In the genomic region with DNA sequence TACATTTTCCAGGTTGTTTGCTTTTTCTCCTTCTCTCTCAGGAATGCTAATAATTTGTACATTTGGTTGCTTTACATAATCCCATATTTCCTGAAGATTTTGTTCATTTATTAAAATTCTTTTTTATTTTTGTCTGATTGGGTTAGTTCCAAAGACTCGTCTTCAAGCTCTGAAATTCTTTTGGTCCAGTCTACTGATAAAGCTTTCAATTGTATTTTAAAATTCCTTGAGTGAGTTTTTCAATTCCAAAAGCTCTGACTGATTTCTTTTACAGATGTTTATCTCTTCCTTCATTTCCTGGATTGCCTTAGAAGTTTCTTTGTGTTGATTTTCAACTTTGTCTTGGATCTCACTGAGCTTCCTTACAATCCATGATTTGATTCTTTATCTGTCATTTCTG, we compare ENCODE assay signal across 28 cellular contexts. TPM values are rescaled to one million over a fixed set of nuclear protein-coding genes. Genes with fewer than 3 reads are reported as not detected.
A peak's percentile ranks its signal among the peaks of the same experiment; 100 is the strongest.
DNase-seq lines count a peak whose midpoint lies in the region; ATAC-seq, FAIRE-seq and TF ChIP-seq lines count a peak whose summit lies in the region.
"Had no signal": no experiment of that assay in that cellular context is flagged by ENCODE, and none has a peak within 500 bp of the region (broad histone marks: within the 10 kb centered on the region; RNA-seq: fewer than 3 reads in every experiment).

No MANE protein-coding gene starts in this region.

- no peak overlapping the region for H3K27ac ChIP-seq in HEK293 (ENCODE audit: extremely low read depth, low read depth, low read length)
- H3K27ac ChIP-seq in K562 (ENCODE audit: extremely low read depth, low read depth, low read length) = no peak overlapping the region
- H3K27ac ChIP-seq: BLaER1 had no signal

- CTCF ChIA-PET in HEK293 (lab: Yijun Ruan, JAX) (interaction anchor here (0.7 kb wide), 1 partner anchor 64 kb away, joined by 3 read pairs; no protein-coding TSS in a partner anchor), K562 (lab: Yijun Ruan, JAX; ENCODE audit: low intra/inter-chr PET ratio) (no interaction called here)

- intact Hi-C loops in K562 (cut with micrococcal nuclease) = no loop called here

- 100% methylated on average over 1 of the region's 1 CpG for WGBS in K562 (ENCODE audit: insufficient coverage, low coverage, missing lambda C conversion rate)

- H3K4me1 ChIP-seq in HEK293 (ENCODE audit: control insufficient read depth, insufficient read depth, low read length) (no peaks in the 10 kb centered on the region), K562 (replicated peaks in 1 of 2; ENCODE audit: control insufficient read depth in 2 of 2, insufficient read depth in 2 of 2, low read length in 2 of 2) (no peaks in the 10 kb centered on the region)
- H3K4me1 ChIP-seq: BE2C, BLaER1 had no signal

- H4K20me1 ChIP-seq in K562 (replicated peaks; ENCODE audit: control insufficient read depth, insufficient read depth, low read length) = no peaks in the 10 kb centered on the region
- H4K20me1 ChIP-seq: BLaER1 had no signal

- no peak overlapping the region for H3K4me3 Mint-ChIP-seq in HFFc6
- H3K4me3 Mint-ChIP-seq in endothelial cell (ENCODE audit: unreplicated experiment) = peak overlapping the region; percentile 12
- no peak overlapping the region for H3K4me3 Mint-ChIP-seq in stimulated activated memory B cell treated with anti-CD40 and anti-IgM and Interleukin-4, amounts not matched to agents 10 μg/mL and 1 μg/mL and 100 μg/mL, for 72 hours
- H3K4me3 Mint-ChIP-seq: CD14-positive monocyte; CD4-positive, CD25-positive, alpha-beta regulatory T cell had no signal

- H3K36me3 ChIP-seq in HEK293 (ENCODE audit: control insufficient read depth in 2 of 2, insufficient read depth in 1 of 2, low read length in 2 of 2) (peaks cover 0 to 13% of the 10 kb centered on the region in 2 experiments; a peak in 1 of 3 replicates), K562 (ENCODE audit: control insufficient read depth, insufficient read depth, low read length) (peaks cover 38% of the 10 kb centered on the region)
- H3K36me3 ChIP-seq: BE2C had no signal

- TF ChIP-seq RAD21 in K562 (CRISPR knock-in tag; conservative IDR thresholded peaks at IDR 0.05 in 1 of 2, IDR thresholded peaks at IDR 0.05 in 1 of 2) = no peak

- in situ Hi-C loops in K562 (cut with MboI) = no loop called here

- H3K9ac ChIP-seq in K562 (ENCODE audit: insufficient read depth in 1 of 2, low read depth in 2 of 2, low read length in 2 of 2) = no peak overlapping the region
- H3K9ac ChIP-seq: BLaER1 had no signal

- no peak overlapping the region for H3K4me3 ChIP-seq in HEK293 (ENCODE audit: low read depth, low read length)
- no peak overlapping the region for H3K4me3 ChIP-seq in K562
- H3K4me3 ChIP-seq: BLaER1, GM12878 had no signal

- no peak overlapping the region for H2AFZ ChIP-seq in K562 (ENCODE audit: low read depth, low read length)

- DNase-seq in HFFc6 = peak; percentile 1
- no peak for DNase-seq in K562 (ENCODE audit: extremely low read depth in 1 of 4, low spot score in 3 of 4)
- no peak for DNase-seq in endothelial cell (ENCODE audit: low spot score)
- no peak for DNase-seq in activated naive CD4-positive, alpha-beta T cell treated with Interleukin-2 at 50 U/mL for 16 hours
- DNase-seq: 8988T; ACHN; BE2C; C1 segment of cervical spinal cord; CD4-positive, alpha-beta memory T cell; CD4-positive, CD25-positive, alpha-beta regulatory T cell; CD8-positive, alpha-beta memory T cell; COR-L47; DMS 273 treated with DMSO at 0.1 percent for 48 hours; DMS153; DMS53; DMS79; DND-41; EL; GDM1 had no signal

- no peak for FAIRE-seq in K562 (lab: Jason Lieb, UNC)
- FAIRE-seq: A204.1, GM12878, GM12892, GM19239 had no signal

- H3K27me3 Mint-ChIP-seq in HFFc6 (ENCODE audit: insufficient read depth) (no peaks in the 10 kb centered on the region; the same call in 1 of the 2 replicates), endothelial cell (ENCODE audit: unreplicated experiment) (peaks cover 2% of the 10 kb centered on the region)
- peaks cover 21% of the 10 kb centered on the region for H3K27me3 Mint-ChIP-seq in stimulated activated memory B cell treated with anti-CD40 and anti-IgM and Interleukin-4, amounts not matched to agents 10 μg/mL and 1 μg/mL and 100 μg/mL, for 72 hours

- H3K9me3 ChIP-seq in HEK293 (ENCODE audit: control insufficient read depth, insufficient read depth, low read depth, low read length) = no peaks in the 10 kb centered on the region
- peaks cover 37% of the 10 kb centered on the region for H3K9me3 ChIP-seq in K562 (replicated peaks; ENCODE audit: control insufficient read depth, insufficient read depth, low read depth, low read length)

- no peak for ATAC-seq in K562
- no peak for ATAC-seq in GM21381 (IDR thresholded peaks at IDR 0.05; ENCODE audit: unreplicated experiment)
- ATAC-seq in stimulated activated memory B cell treated with anti-CD40 and anti-IgM and Interleukin-4, amounts not matched to agents 10 μg/mL and 1 μg/mL and 100 μg/mL, for 72 hours = no peak
- ATAC-seq: GM12878 had no signal

- TF ChIP-seq POLR2A in K562 (conservative IDR thresholded peaks at IDR 0.05) = no peak

- TF ChIP-seq CTCF in HEK293 (tag by site-specific recombination; IDR thresholded peaks at IDR 0.05) = no peak
- TF ChIP-seq CTCF in HFFc6 (IDR thresholded peaks at IDR 0.05) = no peak
- TF ChIP-seq CTCF in K562 (IDR thresholded peaks at IDR 0.05 in 2 of 3, conservative IDR thresholded peaks at IDR 0.05 in 1 of 3; ENCODE audit: insufficient read depth in 2 of 3, low read depth in 1 of 3, low read length in 3 of 3) = no peak
- no peak for TF ChIP-seq CTCF in endothelial cell (IDR thresholded peaks at IDR 0.05; ENCODE audit: unreplicated experiment)

- H3K36me3 Mint-ChIP-seq in HFFc6 (ENCODE audit: low read depth) (peaks cover 57% of the 10 kb centered on the region), endothelial cell (ENCODE audit: low read depth, unreplicated experiment) (peaks cover 44% of the 10 kb centered on the region)
- H3K36me3 Mint-ChIP-seq in stimulated activated memory B cell treated with anti-CD40 and anti-IgM and Interleukin-4, amounts not matched to agents 10 μg/mL and 1 μg/mL and 100 μg/mL, for 72 hours = no peaks in the 10 kb centered on the region
- H3K36me3 Mint-ChIP-seq: CD4-positive, CD25-positive, alpha-beta regulatory T cell had no signal

- H3K4me1 Mint-ChIP-seq in HFFc6 (ENCODE audit: low read depth) (peaks cover 28% of the 10 kb centered on the region), endothelial cell (ENCODE audit: unreplicated experiment) (peaks cover 18% of the 10 kb centered on the region)
- no peaks in the 10 kb centered on the region for H3K4me1 Mint-ChIP-seq in stimulated activated memory B cell treated with anti-CD40 and anti-IgM and Interleukin-4, amounts not matched to agents 10 μg/mL and 1 μg/mL and 100 μg/mL, for 72 hours
- H3K4me1 Mint-ChIP-seq: CD4-positive, CD25-positive, alpha-beta regulatory T cell; CD8-positive, alpha-beta memory T cell had no signal

- H3K79me2 ChIP-seq in K562 (ENCODE audit: control insufficient read depth, insufficient read depth, low read length) = peaks cover 26% of the 10 kb centered on the region

- H3K27ac Mint-ChIP-seq in HFFc6 (no peak overlapping the region), endothelial cell (ENCODE audit: unreplicated experiment) (no peak overlapping the region)
- H3K27ac Mint-ChIP-seq in stimulated activated memory B cell treated with anti-CD40 and anti-IgM and Interleukin-4, amounts not matched to agents 10 μg/mL and 1 μg/mL and 100 μg/mL, for 72 hours = no peak overlapping the region
- H3K27ac Mint-ChIP-seq: CD14-positive monocyte; CD4-positive, CD25-positive, alpha-beta regulatory T cell; CD8-positive, alpha-beta memory T cell had no signal

- TF ChIP-seq EP300 in K562 (IDR thresholded peaks at IDR 0.05; ENCODE audit: low read length) = no peak

- H3K9me1 ChIP-seq in K562 (ENCODE audit: control insufficient read depth, insufficient read depth, low read length) = no peaks in the 10 kb centered on the region

- H3K9me3 Mint-ChIP-seq in HFFc6 (peaks cover 43% of the 10 kb centered on the region), endothelial cell (ENCODE audit: unreplicated experiment) (no peaks in the 10 kb centered on the region)
- H3K9me3 Mint-ChIP-seq in stimulated activated memory B cell treated with anti-CD40 and anti-IgM and Interleukin-4, amounts not matched to agents 10 μg/mL and 1 μg/mL and 100 μg/mL, for 72 hours = peaks cover 24% of the 10 kb centered on the region

- no peaks in the 10 kb centered on the region for H3K27me3 ChIP-seq in K562 (ENCODE audit: control insufficient read depth in 2 of 2, insufficient read depth in 2 of 2, low read length in 2 of 2)
- H3K27me3 ChIP-seq: BE2C, BLaER1 had no signal

- POLR2A ChIA-PET in HEK293 (lab: Yijun Ruan, JAX) (no interaction called here), K562 (lab: Yijun Ruan, JAX) (interaction anchor here (0.9 kb wide), 1 partner anchor 10 kb away, joined by 4 read pairs; no protein-coding TSS in a partner anchor)

- H3K4me2 ChIP-seq in K562 (ENCODE audit: insufficient read depth, low read length) = no peak overlapping the region
- H3K4me2 ChIP-seq: BLaER1 had no signal

- no TSS peak for BruUV-seq in K562 (replicated peaks; lab: Mats Ljungman, UMichigan)

TF ChIP-seq in K562, 482 proteins besides CTCF, POLR2A, EP300 and RAD21 (continues in another document):
- TF ChIP-seq LARP7 (IDR thresholded peaks at IDR 0.05) (no peak), TRIM24 (IDR thresholded peaks at IDR 0.05) (0 out of 4 replicates have a peak, but pooled peaks of 1 of the 2 experiments have one; percentile 51), TRIM28 (IDR thresholded peaks at IDR 0.05) (peak; percentile 79), ZNF778 (CRISPR knock-in tag; IDR thresholded peaks at IDR 0.05) (no peak)

RNA-seq across cellular contexts. Expression of a gene that starts 50.0 kb away (rescaled TPM):
- total RNA-seq in HFFc6 (2021; fragmentation: NEBNext Ultra II Directional; extraction: Animal tissue kit (Norgen Biotek cat#: 25700)) = 10 to 100 TPM; 49.8 to 66.2 (median 55.7) TPM
- 112 and 313 TPM in 2 replicates for total RNA-seq in K562 (2011; cell fraction: chromatin; rRNA removed; ENCODE audit: low replicate concordance)
- 47.4 and 65.8 TPM in 2 replicates for total RNA-seq in K562 (2011; cell fraction: nucleolus; rRNA removed)
- 143 and 203 TPM in 2 replicates for total RNA-seq in K562 (2011; cell fraction: nucleoplasm; rRNA removed)
- total RNA-seq in K562 (2014; rRNA removed) (19.2 and 22.8 TPM in 2 replicates), K562 (2014; rRNA removed; fragmentation: Illumina TruSeq; extraction: Trizol) (48.9 and 54.3 TPM in 2 replicates), K562 (2015; rRNA removed; fragmentation: Illumina TruSeq; extraction: Trizol) (26.1 and 27.9 TPM in 2 replicates), K562 (2021) (42.8 and 44.6 TPM in 2 replicates), endothelial cell (ENCODE audit: unreplicated experiment) (71.6 TPM)
- polyA plus RNA-seq in K562 (2011; rRNA removed) (101 and 122 TPM in 2 replicates), K562 (2014; fragmentation: Illumina TruSeq; extraction: Trizol) (43.9 and 44.4 TPM in 2 replicates), K562 (2014; fragmentation: Nextera tagmentation; extraction: Ambion mirVana) (10 to 100 TPM in 1 of 2 experiments, 1 to 10 TPM in 1; 8.4 to 11.2 TPM), K562 (2014; rRNA removed) (27.6 and 31.1 TPM in 2 replicates)
- polyA plus RNA-seq in K562 (2011; cell fraction: cytosol; rRNA removed) = 18.7 and 42.5 TPM in 2 replicates
- polyA plus RNA-seq in K562 (2011; cell fraction: nucleus; rRNA removed) = 251 and 267 TPM in 2 replicates
- polyA plus RNA-seq in K562 (2012) = 19.2 and 19.7 TPM in 2 replicates
- 107 and 132 TPM in 2 replicates for polyA minus RNA-seq in K562 (2011; rRNA and poly(A)+ RNA removed)
- polyA minus RNA-seq in K562 (2011; cell fraction: cytosol; rRNA and poly(A)+ RNA removed) = 31.1 and 32.9 TPM in 2 replicates
- 59.0 and 76.9 TPM in 2 replicates for polyA minus RNA-seq in K562 (2011; cell fraction: nucleus; rRNA and poly(A)+ RNA removed)
